In genomic region chr14:65366802-65367570, GRCh38 we compare ENCODE assay signal across 29 cellular contexts. TPM values are rescaled to one million over a fixed set of nuclear protein-coding genes. Genes with fewer than 3 reads are reported as not detected.
DNase-seq lines count a peak whose midpoint lies in the region; ATAC-seq and TF ChIP-seq lines count a peak whose summit lies in the region.
"Had no signal": no experiment of that assay in that cellular context is flagged by ENCODE, and none has a peak within 500 bp of the region (broad histone marks: within the 10 kb centered on the region; RNA-seq: fewer than 3 reads in every experiment).

No MANE protein-coding gene starts in this region.

- TF ChIP-seq POLR2A in lower leg skin (IDR thresholded peaks at IDR 0.05), result no peak

- no peaks in the 10 kb centered on the region for H3K9me3 ChIP-seq in Karpas-422 (ENCODE audit: low read length)
- H3K9me3 ChIP-seq: ascending aorta, gastrocnemius medialis, pancreas, suprapubic skin had no signal

- no peak overlapping the region for H3K4me3 Mint-ChIP-seq in stimulated activated naive CD8-positive, alpha-beta T cell treated with anti-CD3 and anti-CD28 coated beads, Interleukin-15, Interleukin-2, amounts not matched to agents 100 ng/mL and 50 ng/mL, for 24 hours
- H3K4me3 Mint-ChIP-seq in activated CD8-positive, alpha-beta T cell treated with anti-CD3 and anti-CD28 coated beads for 36 hours, result no peak overlapping the region
- no peak overlapping the region for H3K4me3 Mint-ChIP-seq in stimulated activated memory B cell treated with anti-CD40 and anti-IgM and Interleukin-4, amounts not matched to agents 10 μg/mL and 1 μg/mL and 100 μg/mL, for 72 hours
- H3K4me3 Mint-ChIP-seq: activated naive CD8-positive, alpha-beta T cell; immature natural killer cell; neural crest cell; stimulated activated naive B cell treated with anti-CD40 and anti-IgM and Interleukin-4, amounts not matched to agents 10 μg/mL and 1 μg/mL and 100 μg/mL, for 72 hours had no signal

- no peaks in the 10 kb centered on the region for H3K9me2 ChIP-seq in Karpas-422 (replicated peaks; ENCODE audit: insufficient read depth, low read length)

- no peak for ATAC-seq in stimulated activated naive CD8-positive, alpha-beta T cell treated with anti-CD3 and anti-CD28 coated beads, Interleukin-15, Interleukin-2, amounts not matched to agents 100 U/mL and 50 U/mL, for 24 hours
- ATAC-seq in activated CD8-positive, alpha-beta T cell treated with anti-CD3 and anti-CD28 coated beads for 36 hours, result no peak
- no peak for ATAC-seq in stimulated activated memory B cell treated with anti-CD40 and anti-IgM and Interleukin-4, amounts not matched to agents 10 μg/mL and 1 μg/mL and 100 μg/mL, for 72 hours
- ATAC-seq: gastrocnemius medialis, pancreas had no signal

- DNase-seq in stimulated activated naive CD8-positive, alpha-beta T cell treated with anti-CD3 and anti-CD28 coated beads, Interleukin-15, Interleukin-2, amounts not matched to agents 100 U/mL and 50 U/mL, for 24 hours, result no peak
- DNase-seq in Karpas-422 (peak; percentile 52), dorsolateral prefrontal cortex (no peak), lower leg skin (ENCODE audit: low spot score in 2 of 2) (no peak), hypothalamus (lab: John Stamatoyannopoulos, UW) (no peak)
- DNase-seq in activated CD8-positive, alpha-beta T cell treated with anti-CD3 and anti-CD28 coated beads for 36 hours, result no peak
- DNase-seq: activated CD4-positive, alpha-beta T cell treated with anti-CD3 and anti-CD28 coated beads for 4 hours; activated CD8-positive, alpha-beta memory T cell treated with anti-CD3 and anti-CD28 coated beads, Interleukin-2, amount 50 U/mL, for 4 hours; C1 segment of cervical spinal cord; DMS153; effector CD4-positive, alpha-beta T cell; gastrocnemius medialis; immature natural killer cell; mesenchymal stem cell; NCI-H446; OCI-M1; pancreas; stimulated activated CD4-positive, alpha-beta T cell treated with anti-CD3 and anti-CD28 coated beads, Interleukin-15, amount 100 ng/mL, for 24 hours; stimulated activated naive B cell treated with anti-CD40 and anti-IgM and Interleukin-4, amounts not matched to agents 10 μg/mL and 1 μg/mL and 100 μg/mL, for 72 hours had no signal

- no peak overlapping the region for H3K4me3 ChIP-seq in Karpas-422 (ENCODE audit: low read length)
- no peak overlapping the region for H3K4me3 ChIP-seq in dorsolateral prefrontal cortex
- H3K4me3 ChIP-seq in lower leg skin (ENCODE audit: low read depth, poor library complexity, severe bottlenecking), result no peak overlapping the region
- H3K4me3 ChIP-seq: ascending aorta, cardiac muscle cell, gastrocnemius medialis, hepatocyte, pancreas, suprapubic skin had no signal

- no peaks in the 10 kb centered on the region for H3K27me3 Mint-ChIP-seq in stimulated activated naive CD8-positive, alpha-beta T cell treated with anti-CD3 and anti-CD28 coated beads, Interleukin-15, Interleukin-2, amounts not matched to agents 100 ng/mL and 50 ng/mL, for 24 hours
- H3K27me3 Mint-ChIP-seq in activated CD8-positive, alpha-beta T cell treated with anti-CD3 and anti-CD28 coated beads for 36 hours, result no peaks in the 10 kb centered on the region
- H3K27me3 Mint-ChIP-seq in stimulated activated memory B cell treated with anti-CD40 and anti-IgM and Interleukin-4, amounts not matched to agents 10 μg/mL and 1 μg/mL and 100 μg/mL, for 72 hours, result no peaks in the 10 kb centered on the region
- H3K27me3 Mint-ChIP-seq: activated naive CD8-positive, alpha-beta T cell had no signal

- intact Hi-C loops in activated CD8-positive, alpha-beta T cell treated with anti-CD3 and anti-CD28 coated beads for 36 hours (cut with micrococcal nuclease), result no loop called here
- intact Hi-C loops in dorsolateral prefrontal cortex (cut with DNase I), result no loop called here
- intact Hi-C loops in lower leg skin (cut with DNase I; ENCODE audit: low total_unique reads), result no loop called here

- no peaks in the 10 kb centered on the region for H3K9me3 Mint-ChIP-seq in stimulated activated naive CD8-positive, alpha-beta T cell treated with anti-CD3 and anti-CD28 coated beads, Interleukin-15, Interleukin-2, amounts not matched to agents 100 ng/mL and 50 ng/mL, for 24 hours
- H3K9me3 Mint-ChIP-seq in activated CD8-positive, alpha-beta T cell treated with anti-CD3 and anti-CD28 coated beads for 36 hours, result no peaks in the 10 kb centered on the region
- no peaks in the 10 kb centered on the region for H3K9me3 Mint-ChIP-seq in stimulated activated memory B cell treated with anti-CD40 and anti-IgM and Interleukin-4, amounts not matched to agents 10 μg/mL and 1 μg/mL and 100 μg/mL, for 72 hours
- H3K9me3 Mint-ChIP-seq: immature natural killer cell; neural crest cell; stimulated activated naive B cell treated with anti-CD40 and anti-IgM and Interleukin-4, amounts not matched to agents 10 μg/mL and 1 μg/mL and 100 μg/mL, for 72 hours had no signal

- POLR2A ChIA-PET in activated CD8-positive, alpha-beta T cell treated with anti-CD3 and anti-CD28 coated beads for 36 hours (lab: Charles Lee), result interaction anchor here (1.8 kb wide), 1 partner anchor 22 kb away, joined by 7 read pairs; no protein-coding TSS in a partner anchor

- peaks cover 13% of the 10 kb centered on the region for H3K4me1 ChIP-seq in Karpas-422 (ENCODE audit: low read length)
- H3K4me1 ChIP-seq: ascending aorta, pancreas, suprapubic skin had no signal

- CTCF ChIA-PET in activated CD8-positive, alpha-beta T cell treated with anti-CD3 and anti-CD28 coated beads for 36 hours (lab: Charles Lee), result interaction anchor here (1.0 kb wide), 1 partner anchor 60 kb away, joined by 3 read pairs; no protein-coding TSS in a partner anchor

- peak overlapping the region; percentile 49 for H3K27ac Mint-ChIP-seq in stimulated activated naive CD8-positive, alpha-beta T cell treated with anti-CD3 and anti-CD28 coated beads, Interleukin-15, Interleukin-2, amounts not matched to agents 100 ng/mL and 50 ng/mL, for 24 hours
- peak overlapping the region; percentile 21 for H3K27ac Mint-ChIP-seq in activated CD8-positive, alpha-beta T cell treated with anti-CD3 and anti-CD28 coated beads for 36 hours
- peak overlapping the region; percentile 58 for H3K27ac Mint-ChIP-seq in stimulated activated memory B cell treated with anti-CD40 and anti-IgM and Interleukin-4, amounts not matched to agents 10 μg/mL and 1 μg/mL and 100 μg/mL, for 72 hours
- H3K27ac Mint-ChIP-seq: activated naive CD8-positive, alpha-beta T cell; immature natural killer cell; stimulated activated naive B cell treated with anti-CD40 and anti-IgM and Interleukin-4, amounts not matched to agents 10 μg/mL and 1 μg/mL and 100 μg/mL, for 72 hours had no signal

- H3K36me3 ChIP-seq in Karpas-422 (ENCODE audit: insufficient read depth, low read length), result no peaks in the 10 kb centered on the region
- H3K36me3 ChIP-seq: ascending aorta, cardiac muscle cell, gastrocnemius medialis, pancreas, suprapubic skin had no signal

- WGBS in lower leg skin, 2 donors, result 77 to 83% methylated on average over 3 of the region's 3 CpGs

- no peak overlapping the region for H3K9ac ChIP-seq in Karpas-422 (ENCODE audit: low read length)
- H3K9ac ChIP-seq: KMS-11 had no signal

- H3K27ac ChIP-seq in Karpas-422 (ENCODE audit: low read length) (no peak overlapping the region), dorsolateral prefrontal cortex (peak overlapping the region in 20 of 59 donors; percentile 0 to 67 (median 28))
- H3K27ac ChIP-seq: ascending aorta, cardiac muscle cell, gastrocnemius medialis, hepatocyte, KMS-11, pancreas, RWPE1, suprapubic skin had no signal

- H3K27me3 ChIP-seq in Karpas-422 (ENCODE audit: low read length) (no peaks in the 10 kb centered on the region), dorsolateral prefrontal cortex (no peaks in the 10 kb centered on the region)
- H3K27me3 ChIP-seq: ascending aorta, cardiac muscle cell, gastrocnemius medialis, hepatocyte, pancreas, suprapubic skin had no signal

- no peak overlapping the region for H3K4me2 ChIP-seq in Karpas-422 (ENCODE audit: low read depth, low read length, poor library complexity, severe bottlenecking)
- H3K4me2 ChIP-seq: hepatocyte, KMS-11 had no signal

- H3K4me1 Mint-ChIP-seq in stimulated activated naive CD8-positive, alpha-beta T cell treated with anti-CD3 and anti-CD28 coated beads, Interleukin-15, Interleukin-2, amounts not matched to agents 100 ng/mL and 50 ng/mL, for 24 hours (ENCODE audit: low read depth), result peaks cover 41% of the 10 kb centered on the region
- peaks cover 26% of the 10 kb centered on the region for H3K4me1 Mint-ChIP-seq in activated CD8-positive, alpha-beta T cell treated with anti-CD3 and anti-CD28 coated beads for 36 hours (ENCODE audit: low read depth)
- peaks cover 37% of the 10 kb centered on the region for H3K4me1 Mint-ChIP-seq in stimulated activated memory B cell treated with anti-CD40 and anti-IgM and Interleukin-4, amounts not matched to agents 10 μg/mL and 1 μg/mL and 100 μg/mL, for 72 hours
- H3K4me1 Mint-ChIP-seq: immature natural killer cell had no signal

- peaks cover 13% of the 10 kb centered on the region for H3K36me3 Mint-ChIP-seq in stimulated activated naive CD8-positive, alpha-beta T cell treated with anti-CD3 and anti-CD28 coated beads, Interleukin-15, Interleukin-2, amounts not matched to agents 100 ng/mL and 50 ng/mL, for 24 hours (ENCODE audit: low read depth)
- peaks cover 27% of the 10 kb centered on the region for H3K36me3 Mint-ChIP-seq in activated CD8-positive, alpha-beta T cell treated with anti-CD3 and anti-CD28 coated beads for 36 hours (ENCODE audit: low read depth)
- no peaks in the 10 kb centered on the region for H3K36me3 Mint-ChIP-seq in stimulated activated memory B cell treated with anti-CD40 and anti-IgM and Interleukin-4, amounts not matched to agents 10 μg/mL and 1 μg/mL and 100 μg/mL, for 72 hours
- H3K36me3 Mint-ChIP-seq: immature natural killer cell; stimulated activated naive B cell treated with anti-CD40 and anti-IgM and Interleukin-4, amounts not matched to agents 10 μg/mL and 1 μg/mL and 100 μg/mL, for 72 hours had no signal

- H3K79me2 ChIP-seq in Karpas-422 (ENCODE audit: low read length), result no peaks in the 10 kb centered on the region
- H3K79me2 ChIP-seq: hepatocyte had no signal

- no peaks in the 10 kb centered on the region for H4K20me1 ChIP-seq in Karpas-422 (ENCODE audit: insufficient read depth, low read depth, low read length)

- no peak for TF ChIP-seq CTCF in activated CD8-positive, alpha-beta T cell treated with anti-CD3 and anti-CD28 coated beads for 36 hours (IDR thresholded peaks at IDR 0.05)
- no peak for TF ChIP-seq CTCF in dorsolateral prefrontal cortex (IDR thresholded peaks at IDR 0.05 in 54 of 56, conservative IDR thresholded peaks at IDR 0.05 in 2 of 56; ENCODE audit: low read depth in 1 of 56, partially characterized antibody in 56 of 56)
- no peak for TF ChIP-seq CTCF in lower leg skin (IDR thresholded peaks at IDR 0.05)

- H2AFZ ChIP-seq in Karpas-422 (ENCODE audit: low read length), result no peak overlapping the region
- H2AFZ ChIP-seq: hepatocyte had no signal

RNA-seq across cellular contexts. Expression of gene FUT8, which starts 45.5 kb away (rescaled TPM):
- total RNA-seq in Karpas-422 (2014; rRNA removed; shearing (Covaris generic); ENCODE audit: low replicate concordance), result 31.7 and 33.0 TPM in 2 replicates
- 10 to 100 TPM; 55.7 to 61.0 TPM for total RNA-seq in activated CD8-positive, alpha-beta T cell treated with anti-CD3 and anti-CD28 coated beads for 36 hours
- total RNA-seq in dorsolateral prefrontal cortex (100 to 1,000 TPM in 78 of 120 experiments, 10 to 100 TPM in 42; 73.3 to 174 (median 107) TPM), lower leg skin (10 to 100 TPM; 17.9 to 28.0 (median 25.2) TPM)
